Comparison of ENCODE assay signal across 19 cellular contexts in the genomic region with DNA sequence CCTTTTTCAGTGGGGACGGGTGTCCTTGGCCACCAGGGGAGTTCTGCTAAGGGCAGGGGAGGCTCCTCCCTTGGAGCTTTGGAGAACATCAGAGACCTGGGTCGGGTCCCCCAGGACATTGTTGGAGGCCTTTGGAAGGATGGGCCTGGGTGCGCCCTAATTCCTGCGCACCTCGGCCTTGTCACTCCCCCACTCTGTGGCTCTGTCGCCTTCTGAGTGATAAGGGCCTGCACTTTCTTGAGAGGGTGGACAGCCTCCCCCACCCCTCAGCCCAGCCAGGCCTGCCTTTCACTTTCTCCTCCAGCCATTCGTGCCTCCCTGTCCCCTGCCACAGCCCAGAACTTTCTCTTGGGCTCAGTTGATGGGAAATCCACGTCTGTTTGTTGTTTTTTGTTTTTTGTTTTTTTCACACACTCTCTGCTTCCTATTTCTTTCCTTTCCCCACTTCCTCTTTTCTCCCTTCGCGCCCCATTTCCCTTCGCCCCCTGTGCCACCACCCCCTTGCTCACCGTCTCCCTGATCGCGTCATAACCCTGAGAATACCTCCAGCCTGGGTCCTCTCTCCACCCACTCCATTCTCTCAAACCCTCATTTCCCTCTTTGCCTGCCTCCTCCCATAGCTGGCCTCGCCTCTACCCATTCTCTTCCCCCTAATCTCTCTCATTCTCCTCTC.
DNase-seq lines count a peak whose midpoint lies in the region; ATAC-seq and TF ChIP-seq lines count a peak whose summit lies in the region.
"Had no signal": no experiment of that assay in that cellular context is flagged by ENCODE, and none has a peak within 500 bp of the region (broad histone marks: within the 10 kb centered on the region; RNA-seq: fewer than 3 reads in every experiment).

No MANE protein-coding gene starts in this region.

- H3K23ac ChIP-seq in neuronal stem cell (ENCODE audit: low read depth, low read length, poor library complexity): no peak overlapping the region

- POLR2A ChIA-PET in activated B cell treated with CpG ODN at 0.5 μM for 24 hours (lab: Charles Lee): no interaction called here

- peak overlapping the region; percentile 57 for H3K4me3 Mint-ChIP-seq in activated B cell treated with CpG ODN at 0.5 μM for 24 hours
- H3K4me3 Mint-ChIP-seq: activated CD4-positive, alpha-beta T cell treated with anti-CD3 and anti-CD28 coated beads, Interleukin-2, amount 10 ng/mL, durations not matched to agents 7 days and 5 days had no signal

- TF ChIP-seq CTCF in activated B cell treated with CpG ODN at 0.5 μM for 24 hours (IDR thresholded peaks at IDR 0.05): no peak

- H4K8ac ChIP-seq in neuronal stem cell (ENCODE audit: low read depth, low read length): no peak overlapping the region

- no peaks in the 10 kb centered on the region for H3K9me3 Mint-ChIP-seq in activated B cell treated with CpG ODN at 0.5 μM for 24 hours
- H3K9me3 Mint-ChIP-seq: activated CD4-positive, alpha-beta T cell treated with anti-CD3 and anti-CD28 coated beads, Interleukin-2, amount 10 ng/mL, durations not matched to agents 7 days and 5 days had no signal

- H3K9ac ChIP-seq in HUES48 (ENCODE audit: low read depth, low read length): no peak overlapping the region
- no peak overlapping the region for H3K9ac ChIP-seq in iPS-15b (ENCODE audit: low read depth, low read length)
- H3K9ac ChIP-seq in neuronal stem cell (ENCODE audit: low read depth, low read length, poor library complexity): no peak overlapping the region
- H3K9ac ChIP-seq: SK-N-SH had no signal

- H4K91ac ChIP-seq in neuronal stem cell (ENCODE audit: low read depth, low read length, poor library complexity): no peak overlapping the region

- peak overlapping the region; percentile 81 for H3K4me2 ChIP-seq in neuronal stem cell (ENCODE audit: insufficient read depth, low read length, poor library complexity, severe bottlenecking)
- H3K4me2 ChIP-seq: SK-N-SH had no signal

- no peak overlapping the region for H2AK5ac ChIP-seq in neuronal stem cell (ENCODE audit: low read depth, low read length)

- H3K4me1 Mint-ChIP-seq in activated B cell treated with CpG ODN at 0.5 μM for 24 hours: peaks cover 10% of the 10 kb centered on the region
- H3K4me1 Mint-ChIP-seq: activated CD4-positive, alpha-beta T cell treated with anti-CD3 and anti-CD28 coated beads, Interleukin-2, amount 10 ng/mL, durations not matched to agents 7 days and 5 days had no signal

- peak overlapping the region; percentile 17 for H2BK15ac ChIP-seq in neuronal stem cell (ENCODE audit: low read length)

- H2BK5ac ChIP-seq in neuronal stem cell (ENCODE audit: low read length): no peak overlapping the region

- no peak overlapping the region for H3K4ac ChIP-seq in neuronal stem cell (ENCODE audit: low read length)

- WGBS in neuronal stem cell (ENCODE audit: extremely low coverage in 2 of 2, insufficient read length in 2 of 2, insufficient replicate concordance in 1 of 2), 2 donors: no CpG with 5 or more reads among the region's 15 CpGs

- peak overlapping the region; percentile 53 for H3K4me3 ChIP-seq in HUES48 (ENCODE audit: low read depth, low read length)
- H3K4me3 ChIP-seq in iPS-15b (ENCODE audit: low read depth, low read length): peak overlapping the region; percentile 6
- H3K4me3 ChIP-seq in neuronal stem cell (ENCODE audit: low read length in 2 of 2): no peak overlapping the region
- H3K4me3 ChIP-seq: left lung, mucosa of descending colon, transverse colon had no signal

- H3K9me3 ChIP-seq in HUES48 (ENCODE audit: control insufficient read depth, insufficient read depth, low read length) (no peaks in the 10 kb centered on the region), iPS-15b (ENCODE audit: control insufficient read depth, insufficient read depth, low read length) (no peaks in the 10 kb centered on the region), neuronal stem cell (replicated peaks in 1 of 2; ENCODE audit: control insufficient read depth in 2 of 2, insufficient read depth in 1 of 2, low read depth in 1 of 2, low read length in 2 of 2) (no peaks in the 10 kb centered on the region)
- H3K9me3 ChIP-seq: left lung, mucosa of descending colon, SK-N-SH, transverse colon had no signal

- DNase-seq in activated B cell treated with CpG ODN at 0.5 μM for 24 hours (no peak), neuronal stem cell (ENCODE audit: low spot score) (no peak), UCSD-AML1 (lab: John Stamatoyannopoulos, UW; ENCODE audit: unreplicated experiment) (no peak), NCI-H2227 treated with DMSO at 0.1 percent for 48 hours (lab: John Stamatoyannopoulos, UW) (no peak), SIG-M5 treated with dmso at 0.1 percent for 504 hours (lab: John Stamatoyannopoulos, UW; ENCODE audit: unreplicated experiment) (no peak)
- DNase-seq: activated CD4-positive, alpha-beta T cell treated with anti-CD3 and anti-CD28 coated beads, Interleukin-2, amount 10 ng/mL, durations not matched to agents 7 days and 5 days; dermis blood vessel endothelial cell; foreskin keratinocyte; GOT3; left lung; mucosa of descending colon; NCI-H1694; stimulated activated naive CD4-positive, alpha-beta T cell treated with Interleukin-2 at 50 U/mL for 16 hours; transverse colon had no signal

- no peaks in the 10 kb centered on the region for H3K79me1 ChIP-seq in neuronal stem cell (ENCODE audit: low read depth, low read length)

- no peak for ATAC-seq in activated B cell treated with CpG ODN at 0.5 μM for 24 hours (ENCODE audit: low read depth)
- ATAC-seq in HG02642 (IDR thresholded peaks at IDR 0.05; ENCODE audit: poor library complexity, unreplicated experiment): no peak
- ATAC-seq: foreskin keratinocyte, left lung, mucosa of descending colon had no signal

- H3K27me3 Mint-ChIP-seq in activated B cell treated with CpG ODN at 0.5 μM for 24 hours: peaks cover 61% of the 10 kb centered on the region

- peak overlapping the region; percentile 39 for H3K18ac ChIP-seq in neuronal stem cell (ENCODE audit: low read length)

- intact Hi-C loops in activated B cell treated with CpG ODN at 0.5 μM for 24 hours (cut with micrococcal nuclease): no loop called here

- CTCF ChIA-PET in activated B cell treated with CpG ODN at 0.5 μM for 24 hours (lab: Charles Lee): no interaction called here

- H3K27ac ChIP-seq in HUES48 (ENCODE audit: low read depth, low read length) (no peak overlapping the region), neuronal stem cell (replicated peaks; ENCODE audit: low read length) (no peak overlapping the region)
- H3K27ac ChIP-seq: epithelial cell of prostate, foreskin keratinocyte, left lung, transverse colon had no signal

- no peaks in the 10 kb centered on the region for H3K4me1 ChIP-seq in HUES48 (ENCODE audit: control insufficient read depth, insufficient read depth, low read length)
- H3K4me1 ChIP-seq in iPS-15b (ENCODE audit: control insufficient read depth, insufficient read depth, low read length): no peaks in the 10 kb centered on the region
- H3K4me1 ChIP-seq in neuronal stem cell (ENCODE audit: control insufficient read depth in 2 of 2, insufficient read depth in 1 of 2, low read depth in 1 of 2, low read length in 2 of 2): peaks cover 0 to 20% of the 10 kb centered on the region in 2 donors
- H3K4me1 ChIP-seq: foreskin keratinocyte, left lung, transverse colon had no signal

- H2AFZ ChIP-seq in neuronal stem cell (ENCODE audit: low read length): no peak overlapping the region

- no peak overlapping the region for H2BK12ac ChIP-seq in neuronal stem cell (ENCODE audit: low read length)

- no peaks in the 10 kb centered on the region for H3K36me3 ChIP-seq in HUES48 (ENCODE audit: control insufficient read depth, insufficient read depth, low read length)
- no peaks in the 10 kb centered on the region for H3K36me3 ChIP-seq in iPS-15b (ENCODE audit: control insufficient read depth, insufficient read depth, low read length)
- H3K36me3 ChIP-seq in neuronal stem cell (replicated peaks in 1 of 2; ENCODE audit: control insufficient read depth in 2 of 2, insufficient read depth in 2 of 2, low read length in 2 of 2): no peaks in the 10 kb centered on the region
- H3K36me3 ChIP-seq: left lung, transverse colon had no signal

- no peak overlapping the region for H3K14ac ChIP-seq in neuronal stem cell (ENCODE audit: low read length)

- H3K27me3 ChIP-seq in HUES48 (ENCODE audit: control insufficient read depth, insufficient read depth, low read length) (peaks cover 72% of the 10 kb centered on the region), iPS-15b (ENCODE audit: control insufficient read depth, insufficient read depth, low read length) (peaks cover 63% of the 10 kb centered on the region), neuronal stem cell (ENCODE audit: control insufficient read depth in 3 of 3, insufficient read depth in 3 of 3, low read depth in 1 of 3, low read length in 3 of 3) (peaks cover 5 to 63% (median 44%) of the 10 kb centered on the region in 3 experiments)

- H3K27ac Mint-ChIP-seq in activated B cell treated with CpG ODN at 0.5 μM for 24 hours: no peak overlapping the region
- H3K27ac Mint-ChIP-seq: activated CD4-positive, alpha-beta T cell treated with anti-CD3 and anti-CD28 coated beads, Interleukin-2, amount 10 ng/mL, durations not matched to agents 7 days and 5 days had no signal

- H2BK120ac ChIP-seq in neuronal stem cell (ENCODE audit: low read depth, low read length): peak overlapping the region; percentile 11

- H3K36me3 Mint-ChIP-seq in activated B cell treated with CpG ODN at 0.5 μM for 24 hours (ENCODE audit: low read depth): no peaks in the 10 kb centered on the region

Comparison
In these comparisons a context has a peak if more than half of its experiments do, and no peak if none do; other contexts are left out.
1. H3K4me3 ChIP-seq: peak in HUES48 (single experiment) and iPS-15b (single experiment); none in neuronal stem cell (0 of 2).